Comparison of ENCODE assay signal across 8 cellular contexts in genomic region chr1:24275104-24275410, GRCh38.
"Had no signal": no experiment of that assay in that cellular context is flagged by ENCODE, and none has a peak within 500 bp of the region (broad histone marks: within the 10 kb centered on the region; RNA-seq: fewer than 3 reads in every experiment).

No MANE protein-coding gene starts in this region.

- DNase-seq: GDM1, GF-D8 had no signal

- ATAC-seq: GM12878 had no signal

- H3K4me3 ChIP-seq: GM12878 had no signal

- FAIRE-seq: G401.6, GM12878, GM12891, GM12892, GM18507, GM19239 had no signal
